1 cellular context compared by ENCODE assay signal in the genomic region with DNA sequence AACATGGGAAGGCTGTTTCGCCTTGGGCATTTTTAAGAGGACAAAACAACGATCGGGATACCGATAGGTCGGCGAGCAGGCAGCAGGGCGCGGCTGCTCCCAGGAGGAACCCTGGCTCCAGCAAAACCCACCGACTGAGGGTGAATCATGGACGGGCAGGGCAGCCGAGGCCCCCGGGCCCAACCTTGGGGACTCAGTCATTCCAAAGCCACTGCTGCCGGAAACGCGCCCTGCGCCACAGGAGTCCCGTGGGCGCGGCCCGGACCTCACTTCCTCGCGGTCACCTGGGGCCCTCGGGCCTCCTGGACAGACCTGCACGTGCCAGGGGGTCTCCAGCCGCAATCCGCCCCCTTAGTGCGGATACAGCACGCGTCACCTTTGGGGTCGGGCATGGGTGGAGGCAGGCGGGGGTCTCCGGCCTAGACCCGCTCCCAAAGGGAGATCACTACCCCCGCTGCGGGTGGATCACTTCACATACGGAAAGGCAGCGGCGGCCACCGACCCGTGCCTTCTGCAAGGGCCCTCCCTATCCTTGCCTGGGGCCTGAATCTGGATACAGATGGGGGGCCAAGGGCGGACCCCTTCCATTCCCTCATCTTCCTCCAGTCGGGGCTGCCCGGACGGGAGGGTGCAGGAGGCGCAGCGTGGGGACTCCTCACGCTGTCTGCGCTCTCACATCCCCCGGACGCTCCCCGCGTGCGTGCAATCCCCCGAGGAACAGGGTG.
A peak's percentile ranks its signal among the peaks of the same experiment; 100 is the strongest.
TF ChIP-seq lines count a peak whose summit lies in the region.

No MANE protein-coding gene starts in this region.

TF ChIP-seq in HepG2, 621 proteins besides CTCF, POLR2A, EP300 and RAD21 (continued from another document and continues in another):
- TF ChIP-seq, protein P1, sequence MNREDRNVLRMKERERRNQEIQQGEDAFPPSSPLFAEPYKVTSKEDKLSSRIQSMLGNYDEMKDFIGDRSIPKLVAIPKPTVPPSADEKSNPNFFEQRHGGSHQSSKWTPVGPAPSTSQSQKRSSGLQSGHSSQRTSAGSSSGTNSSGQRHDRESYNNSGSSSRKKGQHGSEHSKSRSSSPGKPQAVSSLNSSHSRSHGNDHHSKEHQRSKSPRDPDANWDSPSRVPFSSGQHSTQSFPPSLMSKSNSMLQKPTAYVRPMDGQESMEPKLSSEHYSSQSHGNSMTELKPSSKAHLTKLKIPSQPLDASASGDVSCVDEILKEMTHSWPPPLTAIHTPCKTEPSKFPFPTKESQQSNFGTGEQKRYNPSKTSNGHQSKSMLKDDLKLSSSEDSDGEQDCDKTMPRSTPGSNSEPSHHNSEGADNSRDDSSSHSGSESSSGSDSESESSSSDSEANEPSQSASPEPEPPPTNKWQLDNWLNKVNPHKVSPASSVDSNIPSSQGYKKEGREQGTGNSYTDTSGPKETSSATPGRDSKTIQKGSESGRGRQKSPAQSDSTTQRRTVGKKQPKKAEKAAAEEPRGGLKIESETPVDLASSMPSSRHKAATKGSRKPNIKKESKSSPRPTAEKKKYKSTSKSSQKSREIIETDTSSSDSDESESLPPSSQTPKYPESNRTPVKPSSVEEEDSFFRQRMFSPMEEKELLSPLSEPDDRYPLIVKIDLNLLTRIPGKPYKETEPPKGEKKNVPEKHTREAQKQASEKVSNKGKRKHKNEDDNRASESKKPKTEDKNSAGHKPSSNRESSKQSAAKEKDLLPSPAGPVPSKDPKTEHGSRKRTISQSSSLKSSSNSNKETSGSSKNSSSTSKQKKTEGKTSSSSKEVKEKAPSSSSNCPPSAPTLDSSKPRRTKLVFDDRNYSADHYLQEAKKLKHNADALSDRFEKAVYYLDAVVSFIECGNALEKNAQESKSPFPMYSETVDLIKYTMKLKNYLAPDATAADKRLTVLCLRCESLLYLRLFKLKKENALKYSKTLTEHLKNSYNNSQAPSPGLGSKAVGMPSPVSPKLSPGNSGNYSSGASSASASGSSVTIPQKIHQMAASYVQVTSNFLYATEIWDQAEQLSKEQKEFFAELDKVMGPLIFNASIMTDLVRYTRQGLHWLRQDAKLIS (CRISPR knock-in tag; IDR thresholded peaks at IDR 0.05): no peak; the same call in 1 of the 2 replicates
- TF ChIP-seq WIZ (CRISPR knock-in tag; IDR thresholded peaks at IDR 0.05) (no peak), MIER3 (CRISPR knock-in tag; IDR thresholded peaks at IDR 0.05; ENCODE audit: borderline replicate concordance) (no peak), ZNF558 (CRISPR knock-in tag; IDR thresholded peaks at IDR 0.05; ENCODE audit: borderline replicate concordance) (0 out of 2 replicates have a peak, but pooled peaks have one; percentile 45), ZNF781 (CRISPR knock-in tag; IDR thresholded peaks at IDR 0.05; ENCODE audit: borderline replicate concordance, not compliant biosample characterization) (no peak), ATF7 (IDR thresholded peaks at IDR 0.05) (no peak), ATF7 (CRISPR knock-in tag; IDR thresholded peaks at IDR 0.05) (no peak; the same call in 1 of the 2 replicates), HMGA1 (CRISPR knock-in tag; conservative IDR thresholded peaks at IDR 0.05) (no peak), ZMYM4 (CRISPR knock-in tag; IDR thresholded peaks at IDR 0.05) (no peak), POLR2AphosphoS5 (IDR thresholded peaks at IDR 0.05; ENCODE audit: low read depth, low read length) (no peak), CHD4 (IDR thresholded peaks at IDR 0.05; ENCODE audit: borderline replicate concordance, low read length) (no peak), ZNF207 (IDR thresholded peaks at IDR 0.05; ENCODE audit: borderline replicate concordance) (no peak), HOXA5 (CRISPR knock-in tag; IDR thresholded peaks at IDR 0.05) (0 out of 2 replicates have a peak, but pooled peaks have one; percentile 23), TRIM24 (CRISPR knock-in tag; IDR thresholded peaks at IDR 0.05) (no peak), ZSCAN21 (CRISPR knock-in tag; IDR thresholded peaks at IDR 0.05; ENCODE audit: borderline replicate concordance) (peak; percentile 60; the same call in 1 of the 2 replicates), ZNF367 (CRISPR knock-in tag; IDR thresholded peaks at IDR 0.05; ENCODE audit: borderline replicate concordance) (no peak), PHB2 (IDR thresholded peaks at IDR 0.05; ENCODE audit: partially characterized antibody) (no peak), ATAD3A (CRISPR knock-in tag; IDR thresholded peaks at IDR 0.05) (no peak), ARNTL (CRISPR knock-in tag; IDR thresholded peaks at IDR 0.05) (peak; percentile 53; the same call in 1 of the 2 replicates), EHMT2 (IDR thresholded peaks at IDR 0.05; ENCODE audit: borderline replicate concordance, low read depth, low read length) (no peak), CBX2 (IDR thresholded peaks at IDR 0.05; ENCODE audit: low read depth, low read length) (no peak), CBX2 (CRISPR knock-in tag; IDR thresholded peaks at IDR 0.05; ENCODE audit: low read depth) (no peak), NFKB2 (CRISPR knock-in tag; IDR thresholded peaks at IDR 0.05; ENCODE audit: borderline replicate concordance) (peak; percentile 78; the same call in 1 of the 2 replicates)
- TF ChIP-seq, protein P2, sequence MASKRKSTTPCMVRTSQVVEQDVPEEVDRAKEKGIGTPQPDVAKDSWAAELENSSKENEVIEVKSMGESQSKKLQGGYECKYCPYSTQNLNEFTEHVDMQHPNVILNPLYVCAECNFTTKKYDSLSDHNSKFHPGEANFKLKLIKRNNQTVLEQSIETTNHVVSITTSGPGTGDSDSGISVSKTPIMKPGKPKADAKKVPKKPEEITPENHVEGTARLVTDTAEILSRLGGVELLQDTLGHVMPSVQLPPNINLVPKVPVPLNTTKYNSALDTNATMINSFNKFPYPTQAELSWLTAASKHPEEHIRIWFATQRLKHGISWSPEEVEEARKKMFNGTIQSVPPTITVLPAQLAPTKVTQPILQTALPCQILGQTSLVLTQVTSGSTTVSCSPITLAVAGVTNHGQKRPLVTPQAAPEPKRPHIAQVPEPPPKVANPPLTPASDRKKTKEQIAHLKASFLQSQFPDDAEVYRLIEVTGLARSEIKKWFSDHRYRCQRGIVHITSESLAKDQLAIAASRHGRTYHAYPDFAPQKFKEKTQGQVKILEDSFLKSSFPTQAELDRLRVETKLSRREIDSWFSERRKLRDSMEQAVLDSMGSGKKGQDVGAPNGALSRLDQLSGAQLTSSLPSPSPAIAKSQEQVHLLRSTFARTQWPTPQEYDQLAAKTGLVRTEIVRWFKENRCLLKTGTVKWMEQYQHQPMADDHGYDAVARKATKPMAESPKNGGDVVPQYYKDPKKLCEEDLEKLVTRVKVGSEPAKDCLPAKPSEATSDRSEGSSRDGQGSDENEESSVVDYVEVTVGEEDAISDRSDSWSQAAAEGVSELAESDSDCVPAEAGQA (IDR thresholded peaks at IDR 0.05; ENCODE audit: low read depth): peak; percentile 46; the same call in 1 of the 2 replicates
- TF ChIP-seq, protein P2 (CRISPR knock-in tag; IDR thresholded peaks at IDR 0.05; ENCODE audit: borderline replicate concordance): peak; percentile 24; the same call in 1 of the 2 replicates
- TF ChIP-seq, protein P3, sequence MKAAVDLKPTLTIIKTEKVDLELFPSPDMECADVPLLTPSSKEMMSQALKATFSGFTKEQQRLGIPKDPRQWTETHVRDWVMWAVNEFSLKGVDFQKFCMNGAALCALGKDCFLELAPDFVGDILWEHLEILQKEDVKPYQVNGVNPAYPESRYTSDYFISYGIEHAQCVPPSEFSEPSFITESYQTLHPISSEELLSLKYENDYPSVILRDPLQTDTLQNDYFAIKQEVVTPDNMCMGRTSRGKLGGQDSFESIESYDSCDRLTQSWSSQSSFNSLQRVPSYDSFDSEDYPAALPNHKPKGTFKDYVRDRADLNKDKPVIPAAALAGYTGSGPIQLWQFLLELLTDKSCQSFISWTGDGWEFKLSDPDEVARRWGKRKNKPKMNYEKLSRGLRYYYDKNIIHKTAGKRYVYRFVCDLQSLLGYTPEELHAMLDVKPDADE (CRISPR knock-in tag; IDR thresholded peaks at IDR 0.05): no peak
- TF ChIP-seq, protein P4, sequence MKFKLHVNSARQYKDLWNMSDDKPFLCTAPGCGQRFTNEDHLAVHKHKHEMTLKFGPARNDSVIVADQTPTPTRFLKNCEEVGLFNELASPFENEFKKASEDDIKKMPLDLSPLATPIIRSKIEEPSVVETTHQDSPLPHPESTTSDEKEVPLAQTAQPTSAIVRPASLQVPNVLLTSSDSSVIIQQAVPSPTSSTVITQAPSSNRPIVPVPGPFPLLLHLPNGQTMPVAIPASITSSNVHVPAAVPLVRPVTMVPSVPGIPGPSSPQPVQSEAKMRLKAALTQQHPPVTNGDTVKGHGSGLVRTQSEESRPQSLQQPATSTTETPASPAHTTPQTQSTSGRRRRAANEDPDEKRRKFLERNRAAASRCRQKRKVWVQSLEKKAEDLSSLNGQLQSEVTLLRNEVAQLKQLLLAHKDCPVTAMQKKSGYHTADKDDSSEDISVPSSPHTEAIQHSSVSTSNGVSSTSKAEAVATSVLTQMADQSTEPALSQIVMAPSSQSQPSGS (CRISPR knock-in tag; IDR thresholded peaks at IDR 0.05): no peak
- TF ChIP-seq, protein P5, sequence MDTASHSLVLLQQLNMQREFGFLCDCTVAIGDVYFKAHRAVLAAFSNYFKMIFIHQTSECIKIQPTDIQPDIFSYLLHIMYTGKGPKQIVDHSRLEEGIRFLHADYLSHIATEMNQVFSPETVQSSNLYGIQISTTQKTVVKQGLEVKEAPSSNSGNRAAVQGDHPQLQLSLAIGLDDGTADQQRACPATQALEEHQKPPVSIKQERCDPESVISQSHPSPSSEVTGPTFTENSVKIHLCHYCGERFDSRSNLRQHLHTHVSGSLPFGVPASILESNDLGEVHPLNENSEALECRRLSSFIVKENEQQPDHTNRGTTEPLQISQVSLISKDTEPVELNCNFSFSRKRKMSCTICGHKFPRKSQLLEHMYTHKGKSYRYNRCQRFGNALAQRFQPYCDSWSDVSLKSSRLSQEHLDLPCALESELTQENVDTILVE (CRISPR knock-in tag; IDR thresholded peaks at IDR 0.05): no peak
- TF ChIP-seq, protein P6, sequence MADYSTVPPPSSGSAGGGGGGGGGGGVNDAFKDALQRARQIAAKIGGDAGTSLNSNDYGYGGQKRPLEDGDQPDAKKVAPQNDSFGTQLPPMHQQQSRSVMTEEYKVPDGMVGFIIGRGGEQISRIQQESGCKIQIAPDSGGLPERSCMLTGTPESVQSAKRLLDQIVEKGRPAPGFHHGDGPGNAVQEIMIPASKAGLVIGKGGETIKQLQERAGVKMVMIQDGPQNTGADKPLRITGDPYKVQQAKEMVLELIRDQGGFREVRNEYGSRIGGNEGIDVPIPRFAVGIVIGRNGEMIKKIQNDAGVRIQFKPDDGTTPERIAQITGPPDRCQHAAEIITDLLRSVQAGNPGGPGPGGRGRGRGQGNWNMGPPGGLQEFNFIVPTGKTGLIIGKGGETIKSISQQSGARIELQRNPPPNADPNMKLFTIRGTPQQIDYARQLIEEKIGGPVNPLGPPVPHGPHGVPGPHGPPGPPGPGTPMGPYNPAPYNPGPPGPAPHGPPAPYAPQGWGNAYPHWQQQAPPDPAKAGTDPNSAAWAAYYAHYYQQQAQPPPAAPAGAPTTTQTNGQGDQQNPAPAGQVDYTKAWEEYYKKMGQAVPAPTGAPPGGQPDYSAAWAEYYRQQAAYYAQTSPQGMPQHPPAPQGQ (CRISPR knock-in tag; IDR thresholded peaks at IDR 0.05; ENCODE audit: borderline replicate concordance): no peak
- TF ChIP-seq, protein P7, sequence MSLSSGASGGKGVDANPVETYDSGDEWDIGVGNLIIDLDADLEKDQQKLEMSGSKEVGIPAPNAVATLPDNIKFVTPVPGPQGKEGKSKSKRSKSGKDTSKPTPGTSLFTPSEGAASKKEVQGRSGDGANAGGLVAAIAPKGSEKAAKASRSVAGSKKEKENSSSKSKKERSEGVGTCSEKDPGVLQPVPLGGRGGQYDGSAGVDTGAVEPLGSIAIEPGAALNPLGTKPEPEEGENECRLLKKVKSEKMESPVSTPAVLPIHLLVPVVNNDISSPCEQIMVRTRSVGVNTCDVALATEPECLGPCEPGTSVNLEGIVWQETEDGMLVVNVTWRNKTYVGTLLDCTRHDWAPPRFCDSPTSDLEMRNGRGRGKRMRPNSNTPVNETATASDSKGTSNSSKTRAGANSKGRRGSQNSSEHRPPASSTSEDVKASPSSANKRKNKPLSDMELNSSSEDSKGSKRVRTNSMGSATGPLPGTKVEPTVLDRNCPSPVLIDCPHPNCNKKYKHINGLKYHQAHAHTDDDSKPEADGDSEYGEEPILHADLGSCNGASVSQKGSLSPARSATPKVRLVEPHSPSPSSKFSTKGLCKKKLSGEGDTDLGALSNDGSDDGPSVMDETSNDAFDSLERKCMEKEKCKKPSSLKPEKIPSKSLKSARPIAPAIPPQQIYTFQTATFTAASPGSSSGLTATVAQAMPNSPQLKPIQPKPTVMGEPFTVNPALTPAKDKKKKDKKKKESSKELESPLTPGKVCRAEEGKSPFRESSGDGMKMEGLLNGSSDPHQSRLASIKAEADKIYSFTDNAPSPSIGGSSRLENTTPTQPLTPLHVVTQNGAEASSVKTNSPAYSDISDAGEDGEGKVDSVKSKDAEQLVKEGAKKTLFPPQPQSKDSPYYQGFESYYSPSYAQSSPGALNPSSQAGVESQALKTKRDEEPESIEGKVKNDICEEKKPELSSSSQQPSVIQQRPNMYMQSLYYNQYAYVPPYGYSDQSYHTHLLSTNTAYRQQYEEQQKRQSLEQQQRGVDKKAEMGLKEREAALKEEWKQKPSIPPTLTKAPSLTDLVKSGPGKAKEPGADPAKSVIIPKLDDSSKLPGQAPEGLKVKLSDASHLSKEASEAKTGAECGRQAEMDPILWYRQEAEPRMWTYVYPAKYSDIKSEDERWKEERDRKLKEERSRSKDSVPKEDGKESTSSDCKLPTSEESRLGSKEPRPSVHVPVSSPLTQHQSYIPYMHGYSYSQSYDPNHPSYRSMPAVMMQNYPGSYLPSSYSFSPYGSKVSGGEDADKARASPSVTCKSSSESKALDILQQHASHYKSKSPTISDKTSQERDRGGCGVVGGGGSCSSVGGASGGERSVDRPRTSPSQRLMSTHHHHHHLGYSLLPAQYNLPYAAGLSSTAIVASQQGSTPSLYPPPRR (CRISPR knock-in tag; IDR thresholded peaks at IDR 0.05; ENCODE audit: borderline replicate concordance): 0 out of 2 replicates have a peak, but pooled peaks have one; percentile 26
- TF ChIP-seq, protein P8, sequence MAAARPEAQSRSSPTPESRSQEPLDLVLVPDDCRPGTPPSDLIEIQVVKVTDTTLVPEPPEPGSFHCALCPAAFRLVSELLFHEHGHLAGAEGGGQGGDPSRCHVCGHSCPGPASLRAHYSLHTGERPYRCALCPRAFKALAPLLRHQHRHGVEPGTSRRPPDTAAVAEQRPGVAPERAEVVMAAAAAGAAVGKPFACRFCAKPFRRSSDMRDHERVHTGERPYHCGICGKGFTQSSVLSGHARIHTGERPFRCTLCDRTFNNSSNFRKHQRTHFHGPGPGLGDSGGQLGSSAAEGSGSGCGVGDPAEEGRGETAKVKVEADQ (CRISPR knock-in tag; IDR thresholded peaks at IDR 0.05; ENCODE audit: borderline replicate concordance): no peak; the same call in none of the 2 replicates
